ENCODE assay signal across 9 cellular contexts in the genomic region with DNA sequence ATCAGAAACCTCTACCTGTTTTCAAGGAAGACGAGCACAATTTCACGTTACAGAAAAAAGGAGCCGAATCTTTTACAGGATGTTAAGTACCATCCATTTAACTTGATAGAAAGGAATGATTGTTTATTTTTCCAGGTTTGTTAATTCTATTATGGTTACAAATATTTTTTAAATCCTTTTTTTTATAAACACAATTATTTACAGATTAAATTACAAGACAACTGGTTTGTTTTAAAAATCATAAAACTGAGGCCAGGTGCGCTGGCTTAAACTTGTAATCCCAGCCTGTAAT. TPM values are rescaled to one million over a fixed set of nuclear protein-coding genes. Genes with fewer than 3 reads are reported as not detected.
DNase-seq lines count a peak whose midpoint lies in the region; ATAC-seq and TF ChIP-seq lines count a peak whose summit lies in the region.
"Had no signal": no experiment of that assay in that cellular context is flagged by ENCODE, and none has a peak within 500 bp of the region (broad histone marks: within the 10 kb centered on the region; RNA-seq: fewer than 3 reads in every experiment).

No MANE protein-coding gene starts in this region.

- H3K27me3 Mint-ChIP-seq in activated naive CD4-positive, alpha-beta T cell treated with anti-CD3 and anti-CD28 coated beads, Interleukin-2, amount 10 ng/mL, durations not matched to agents 7 days and 5 days: peaks cover 68% of the 10 kb centered on the region
- H3K27me3 Mint-ChIP-seq in glutamatergic neuron (ENCODE audit: unreplicated experiment): peaks cover 44% of the 10 kb centered on the region
- peaks cover 8 to 10% of the 10 kb centered on the region in 2 donors for H3K27me3 Mint-ChIP-seq in stimulated activated naive B cell treated with anti-CD40 and anti-IgM and Interleukin-4, amounts not matched to agents 10 μg/mL and 1 μg/mL and 100 μg/mL, for 72 hours

- H3K4me3 ChIP-seq in WERI-Rb-1 (ENCODE audit: low read depth, low read length) (peak overlapping the region; percentile 85; the same call in 1 of the 2 replicates), gastrocnemius medialis (peak overlapping the region in 1 of 4 donors; percentile 41)

- H3K4me1 ChIP-seq in gastrocnemius medialis: peaks cover 13 to 16% of the 10 kb centered on the region in 2 donors

- ATAC-seq in stimulated activated naive B cell treated with anti-CD40 and anti-IgM and Interleukin-4, amounts not matched to agents 10 μg/mL and 1 μg/mL and 100 μg/mL, for 72 hours (replicated peaks): no peak
- ATAC-seq in HG02870 (IDR thresholded peaks at IDR 0.05; ENCODE audit: unreplicated experiment): no peak
- ATAC-seq in gastrocnemius medialis: no peak

- peaks cover 45% of the 10 kb centered on the region for H3K4me1 Mint-ChIP-seq in activated naive CD4-positive, alpha-beta T cell treated with anti-CD3 and anti-CD28 coated beads, Interleukin-2, amount 10 ng/mL, durations not matched to agents 7 days and 5 days
- H3K4me1 Mint-ChIP-seq in glutamatergic neuron (ENCODE audit: low read depth, unreplicated experiment): peaks cover 7% of the 10 kb centered on the region
- peaks cover 31 to 42% of the 10 kb centered on the region in 2 donors for H3K4me1 Mint-ChIP-seq in stimulated activated naive B cell treated with anti-CD40 and anti-IgM and Interleukin-4, amounts not matched to agents 10 μg/mL and 1 μg/mL and 100 μg/mL, for 72 hours

- TF ChIP-seq POLR2A in gastrocnemius medialis (IDR thresholded peaks at IDR 0.05): no peak

- peak overlapping the region; percentile 91 for H3K27ac Mint-ChIP-seq in activated naive CD4-positive, alpha-beta T cell treated with anti-CD3 and anti-CD28 coated beads, Interleukin-2, amount 10 ng/mL, durations not matched to agents 7 days and 5 days
- peak overlapping the region; percentile 90 for H3K27ac Mint-ChIP-seq in glutamatergic neuron (ENCODE audit: unreplicated experiment)
- H3K27ac Mint-ChIP-seq in stimulated activated naive B cell treated with anti-CD40 and anti-IgM and Interleukin-4, amounts not matched to agents 10 μg/mL and 1 μg/mL and 100 μg/mL, for 72 hours: peak overlapping the region; percentile 96

- in situ Hi-C loops in gastrocnemius medialis (cut with MboI; ENCODE audit: low sequenced_read_pairs in 4 of 4): no loop called here

- H3K27ac ChIP-seq in WERI-Rb-1 (no peak overlapping the region), gastrocnemius medialis (peak overlapping the region in 2 of 4 donors; percentile 30 to 52)

- H3K27me3 ChIP-seq in WERI-Rb-1 (ENCODE audit: insufficient read depth, low read depth, severe bottlenecking) (peaks cover 9% of the 10 kb centered on the region), gastrocnemius medialis (peaks cover 23 to 38% (median 30%) of the 10 kb centered on the region in 3 donors)

- peaks cover 13% of the 10 kb centered on the region for H3K36me3 Mint-ChIP-seq in activated naive CD4-positive, alpha-beta T cell treated with anti-CD3 and anti-CD28 coated beads, Interleukin-2, amount 10 ng/mL, durations not matched to agents 7 days and 5 days
- H3K36me3 Mint-ChIP-seq in glutamatergic neuron (ENCODE audit: unreplicated experiment): no peaks in the 10 kb centered on the region
- peaks cover 13 to 18% of the 10 kb centered on the region in 2 donors for H3K36me3 Mint-ChIP-seq in stimulated activated naive B cell treated with anti-CD40 and anti-IgM and Interleukin-4, amounts not matched to agents 10 μg/mL and 1 μg/mL and 100 μg/mL, for 72 hours

- no peak for DNase-seq in activated naive CD4-positive, alpha-beta T cell treated with anti-CD3 and anti-CD28 coated beads, Interleukin-2, amount 10 ng/mL, durations not matched to agents 7 days and 5 days
- no peak for DNase-seq in activated naive CD4-positive, alpha-beta T cell (lab: John Stamatoyannopoulos, UW)
- DNase-seq in WERI-Rb-1 (no peak), glutamatergic neuron (no peak), T-helper 9 cell (no peak), gastrocnemius medialis (no peak)
- DNase-seq in stimulated activated naive B cell treated with anti-CD40 and anti-IgM and Interleukin-4, amounts not matched to agents 10 μg/mL and 1 μg/mL and 100 μg/mL, for 72 hours: no peak

- CTCF ChIA-PET in activated naive CD4-positive, alpha-beta T cell treated with anti-CD3 and anti-CD28 coated beads, Interleukin-2, amount 10 ng/mL, durations not matched to agents 7 days and 5 days (lab: Charles Lee): no interaction called here

- H3K9me3 Mint-ChIP-seq in activated naive CD4-positive, alpha-beta T cell treated with anti-CD3 and anti-CD28 coated beads, Interleukin-2, amount 10 ng/mL, durations not matched to agents 7 days and 5 days: peaks cover 4% of the 10 kb centered on the region
- H3K9me3 Mint-ChIP-seq in glutamatergic neuron (ENCODE audit: unreplicated experiment): peaks cover 34% of the 10 kb centered on the region
- H3K9me3 Mint-ChIP-seq in stimulated activated naive B cell treated with anti-CD40 and anti-IgM and Interleukin-4, amounts not matched to agents 10 μg/mL and 1 μg/mL and 100 μg/mL, for 72 hours: peaks cover 4% of the 10 kb centered on the region in 2 donors

- H3K4me3 Mint-ChIP-seq in activated naive CD4-positive, alpha-beta T cell treated with anti-CD3 and anti-CD28 coated beads, Interleukin-2, amount 10 ng/mL, durations not matched to agents 7 days and 5 days: peak overlapping the region; percentile 76
- H3K4me3 Mint-ChIP-seq in glutamatergic neuron (ENCODE audit: unreplicated experiment): peak overlapping the region; percentile 90
- peak overlapping the region in 1 of 2 donors; percentile 79 for H3K4me3 Mint-ChIP-seq in stimulated activated naive B cell treated with anti-CD40 and anti-IgM and Interleukin-4, amounts not matched to agents 10 μg/mL and 1 μg/mL and 100 μg/mL, for 72 hours

- intact Hi-C loops in gastrocnemius medialis (cut with DNase I; ENCODE audit: low total_unique reads): loop anchor here (10.0 kb wide), 1 partner anchor 352 kb away; the partner anchor contains the start of gene CLUAP1

- no peak for TF ChIP-seq CTCF in WERI-Rb-1 (IDR thresholded peaks at IDR 0.05; ENCODE audit: low read depth, low read length)
- TF ChIP-seq CTCF in glutamatergic neuron (IDR thresholded peaks at IDR 0.05; ENCODE audit: partially characterized antibody, unreplicated experiment): no peak
- no peak for TF ChIP-seq CTCF in gastrocnemius medialis (IDR thresholded peaks at IDR 0.05 in 4 of 5, conservative IDR thresholded peaks at IDR 0.05 in 1 of 5)

- H3K36me3 ChIP-seq in WERI-Rb-1: no peaks in the 10 kb centered on the region
- H3K36me3 ChIP-seq in gastrocnemius medialis: no peaks in the 10 kb centered on the region

- no peaks in the 10 kb centered on the region for H3K9me3 ChIP-seq in WERI-Rb-1 (ENCODE audit: severe bottlenecking)
- H3K9me3 ChIP-seq in gastrocnemius medialis: no peaks in the 10 kb centered on the region

RNA-seq across cellular contexts. Expression of gene ZNF213, which starts 18.2 kb away (rescaled TPM):
- total RNA-seq in glutamatergic neuron (ENCODE audit: unreplicated experiment) (18.7 TPM), gastrocnemius medialis (10 to 100 TPM in 3 of 4 donors, 1 to 10 TPM in 1; 8.9 to 18.6 (median 14.5) TPM)

RNA-seq across cellular contexts. Expression of gene OR1F1, which starts 35.0 kb away (rescaled TPM):
- not detected for total RNA-seq in glutamatergic neuron (ENCODE audit: unreplicated experiment)
- total RNA-seq in gastrocnemius medialis: not detected
- total RNA-seq: PC-3 had no signal

RNA-seq across cellular contexts. Expression of gene ZNF205, which starts 40.6 kb away (rescaled TPM):
- 31.6 TPM for total RNA-seq in glutamatergic neuron (ENCODE audit: unreplicated experiment)
- 10 to 100 TPM in 1 of 4 donors, 1 to 10 TPM in 3; 4.8 to 10.8 (median 6.1) TPM for total RNA-seq in gastrocnemius medialis

RNA-seq across cellular contexts. Expression of gene ZSCAN10, which starts 53.9 kb away (rescaled TPM):
- total RNA-seq in glutamatergic neuron (ENCODE audit: unreplicated experiment) (0.74 TPM), gastrocnemius medialis (not detected)
- total RNA-seq: PC-3 had no signal
